Comparison of ENCODE assay signal across 19 cellular contexts in genomic region chr7:138834583-138834982, GRCh38. TPM values are rescaled to one million over a fixed set of nuclear protein-coding genes. Genes with fewer than 3 reads are reported as not detected.
DNase-seq lines count a peak whose midpoint lies in the region; ATAC-seq and TF ChIP-seq lines count a peak whose summit lies in the region.
"Had no signal": no experiment of that assay in that cellular context is flagged by ENCODE, and none has a peak within 500 bp of the region (broad histone marks: within the 10 kb centered on the region; RNA-seq: fewer than 3 reads in every experiment).

No MANE protein-coding gene starts in this region.

- no peak overlapping the region for H3K27ac ChIP-seq in coronary artery
- H3K27ac ChIP-seq: 22Rv1, GM23248 had no signal

- POLR2A ChIA-PET in activated CD4-positive, alpha-beta T cell treated with anti-CD3 and anti-CD28 coated beads for 36 hours (lab: Charles Lee): no interaction called here

- peaks cover 10% of the 10 kb centered on the region for H3K4me1 Mint-ChIP-seq in activated CD4-positive, alpha-beta T cell treated with anti-CD3 and anti-CD28 coated beads for 36 hours
- H3K4me1 Mint-ChIP-seq in activated naive CD4-positive, alpha-beta T cell treated with anti-CD3 and anti-CD28 coated beads for 36 hours (ENCODE audit: low read depth): no peaks in the 10 kb centered on the region
- H3K4me1 Mint-ChIP-seq in central memory CD8-positive, alpha-beta T cell: peaks cover 5% of the 10 kb centered on the region
- H3K4me1 Mint-ChIP-seq in mesothelial cell of epicardium: peaks cover 15% of the 10 kb centered on the region
- H3K4me1 Mint-ChIP-seq: B cell had no signal

- H3K36me3 Mint-ChIP-seq in activated CD4-positive, alpha-beta T cell treated with anti-CD3 and anti-CD28 coated beads for 36 hours (ENCODE audit: low read depth): no peaks in the 10 kb centered on the region
- no peaks in the 10 kb centered on the region for H3K36me3 Mint-ChIP-seq in activated naive CD4-positive, alpha-beta T cell treated with anti-CD3 and anti-CD28 coated beads, Interleukin-2, amount 50 U/mL, for 72 hours
- no peaks in the 10 kb centered on the region for H3K36me3 Mint-ChIP-seq in activated naive CD4-positive, alpha-beta T cell treated with anti-CD3 and anti-CD28 coated beads for 36 hours (ENCODE audit: low read depth)
- H3K36me3 Mint-ChIP-seq in central memory CD8-positive, alpha-beta T cell (ENCODE audit: insufficient read depth): no peaks in the 10 kb centered on the region
- H3K36me3 Mint-ChIP-seq in mesothelial cell of epicardium: peaks cover 22% of the 10 kb centered on the region
- H3K36me3 Mint-ChIP-seq: CD4-positive, CD25-positive, alpha-beta regulatory T cell had no signal

- no peak overlapping the region for H3K27ac Mint-ChIP-seq in activated CD4-positive, alpha-beta T cell treated with anti-CD3 and anti-CD28 coated beads for 36 hours
- H3K27ac Mint-ChIP-seq in activated naive CD4-positive, alpha-beta T cell treated with anti-CD3 and anti-CD28 coated beads, Interleukin-2, amount 50 U/mL, for 72 hours: no peak overlapping the region
- H3K27ac Mint-ChIP-seq in activated naive CD4-positive, alpha-beta T cell treated with anti-CD3 and anti-CD28 coated beads for 36 hours: no peak overlapping the region
- no peak overlapping the region for H3K27ac Mint-ChIP-seq in central memory CD8-positive, alpha-beta T cell (ENCODE audit: low read depth)
- H3K27ac Mint-ChIP-seq in mesothelial cell of epicardium: no peak overlapping the region
- H3K27ac Mint-ChIP-seq: B cell; CD4-positive, CD25-positive, alpha-beta regulatory T cell had no signal

- peak; percentile 91 for ATAC-seq in activated CD4-positive, alpha-beta T cell treated with anti-CD3 and anti-CD28 coated beads for 36 hours
- peak; percentile 67 to 79 for ATAC-seq in activated naive CD4-positive, alpha-beta T cell treated with anti-CD3 and anti-CD28 coated beads, Interleukin-2, amount 50 U/mL, for 72 hours
- peak; percentile 69 for ATAC-seq in HG02870 (IDR thresholded peaks at IDR 0.05; ENCODE audit: unreplicated experiment)
- peak; percentile 43 for ATAC-seq in central memory CD8-positive, alpha-beta T cell (replicated peaks; ENCODE audit: extremely low read depth, poor library complexity, severe bottlenecking)

- H3K27me3 Mint-ChIP-seq in activated CD4-positive, alpha-beta T cell treated with anti-CD3 and anti-CD28 coated beads for 36 hours: peaks cover 15% of the 10 kb centered on the region
- H3K27me3 Mint-ChIP-seq in activated naive CD4-positive, alpha-beta T cell treated with anti-CD3 and anti-CD28 coated beads for 36 hours (ENCODE audit: low read depth): peaks cover 3% of the 10 kb centered on the region
- peaks cover 70% of the 10 kb centered on the region for H3K27me3 Mint-ChIP-seq in central memory CD8-positive, alpha-beta T cell
- no peaks in the 10 kb centered on the region for H3K27me3 Mint-ChIP-seq in mesothelial cell of epicardium (ENCODE audit: low read depth)

- DNase-seq in activated CD4-positive, alpha-beta T cell treated with anti-CD3 and anti-CD28 coated beads for 36 hours: peak; percentile 41
- DNase-seq in activated CD4-positive, alpha-beta T cell treated with anti-CD3 and anti-CD28 coated beads for 4 hours: no peak
- DNase-seq in activated naive CD4-positive, alpha-beta T cell treated with anti-CD3 and anti-CD28 coated beads, Interleukin-2, amount 50 U/mL, for 72 hours (ENCODE audit: low spot score in 2 of 2): no peak
- no peak for DNase-seq in activated naive CD4-positive, alpha-beta T cell treated with anti-CD3 and anti-CD28 coated beads for 36 hours
- no peak for DNase-seq in central memory CD8-positive, alpha-beta T cell (ENCODE audit: low spot score in 2 of 2)
- DNase-seq in mesothelial cell of epicardium (ENCODE audit: low spot score in 2 of 2, unreplicated experiment in 2 of 2) (no peak), coronary artery (ENCODE audit: low spot score) (no peak)
- DNase-seq: CD4-positive, CD25-positive, alpha-beta regulatory T cell; GM23248; HCEC 1CT; NCI-H187; NCI-H69; NK-92 treated with Interleukin-12 subunit alpha and Interleukin-12 subunit beta, amount 100 ng/mL, for 24 hours; OCI-M1 had no signal

- no peaks in the 10 kb centered on the region for H3K9me3 Mint-ChIP-seq in activated CD4-positive, alpha-beta T cell treated with anti-CD3 and anti-CD28 coated beads for 36 hours (ENCODE audit: low read depth)
- H3K9me3 Mint-ChIP-seq in activated naive CD4-positive, alpha-beta T cell treated with anti-CD3 and anti-CD28 coated beads, Interleukin-2, amount 50 U/mL, for 72 hours: no peaks in the 10 kb centered on the region
- no peaks in the 10 kb centered on the region for H3K9me3 Mint-ChIP-seq in activated naive CD4-positive, alpha-beta T cell treated with anti-CD3 and anti-CD28 coated beads for 36 hours
- no peaks in the 10 kb centered on the region for H3K9me3 Mint-ChIP-seq in central memory CD8-positive, alpha-beta T cell
- no peaks in the 10 kb centered on the region for H3K9me3 Mint-ChIP-seq in mesothelial cell of epicardium

- no peak overlapping the region for H3K4me3 Mint-ChIP-seq in activated CD4-positive, alpha-beta T cell treated with anti-CD3 and anti-CD28 coated beads for 36 hours
- H3K4me3 Mint-ChIP-seq in activated naive CD4-positive, alpha-beta T cell treated with anti-CD3 and anti-CD28 coated beads for 36 hours: no peak overlapping the region
- peak overlapping the region; percentile 54 for H3K4me3 Mint-ChIP-seq in central memory CD8-positive, alpha-beta T cell
- H3K4me3 Mint-ChIP-seq in mesothelial cell of epicardium: no peak overlapping the region
- H3K4me3 Mint-ChIP-seq: B cell; CD4-positive, CD25-positive, alpha-beta regulatory T cell had no signal

- CTCF ChIA-PET in activated CD4-positive, alpha-beta T cell treated with anti-CD3 and anti-CD28 coated beads for 36 hours (lab: Charles Lee): no interaction called here
- CTCF ChIA-PET in activated naive CD4-positive, alpha-beta T cell treated with anti-CD3 and anti-CD28 coated beads for 36 hours (lab: Charles Lee): no interaction called here

- TF ChIP-seq CTCF in mesothelial cell of epicardium (IDR thresholded peaks at IDR 0.05; ENCODE audit: unreplicated experiment) (no peak), coronary artery (IDR thresholded peaks at IDR 0.05) (no peak)

- no peak overlapping the region for H3K4me3 ChIP-seq in coronary artery
- H3K4me3 ChIP-seq: GM23248, K562 had no signal

- intact Hi-C loops in activated CD4-positive, alpha-beta T cell treated with anti-CD3 and anti-CD28 coated beads for 36 hours (cut with DNase I, micrococcal nuclease): no loop called here
- intact Hi-C loops in activated naive CD4-positive, alpha-beta T cell treated with anti-CD3 and anti-CD28 coated beads for 36 hours (cut with micrococcal nuclease): no loop called here

RNA-seq across cellular contexts. Expression of gene ATP6V0A4, which starts 36.6 kb away (rescaled TPM):
- total RNA-seq in activated CD4-positive, alpha-beta T cell treated with anti-CD3 and anti-CD28 coated beads for 36 hours: under 1 TPM; 0.19 to 0.32 TPM
- total RNA-seq in activated naive CD4-positive, alpha-beta T cell treated with anti-CD3 and anti-CD28 coated beads, Interleukin-2, amount 50 U/mL, for 72 hours: under 1 TPM in 1 of 2 donors, not detected in 1; 0.33 TPM
- not detected for total RNA-seq in activated naive CD4-positive, alpha-beta T cell treated with anti-CD3 and anti-CD28 coated beads for 36 hours
- 0.56 to 0.73 TPM in 2 of 3 replicates, not detected in the other for total RNA-seq in mesothelial cell of epicardium
- total RNA-seq: B cell; CD4-positive, CD25-positive, alpha-beta regulatory T cell; K562; RPMI7951 had no signal

RNA-seq across cellular contexts. Expression of gene TMEM213, which starts 36.8 kb away (rescaled TPM):
- not detected for total RNA-seq in activated CD4-positive, alpha-beta T cell treated with anti-CD3 and anti-CD28 coated beads for 36 hours
- total RNA-seq in activated naive CD4-positive, alpha-beta T cell treated with anti-CD3 and anti-CD28 coated beads, Interleukin-2, amount 50 U/mL, for 72 hours: under 1 TPM in 1 of 2 donors, not detected in 1; 0.18 TPM
- not detected for total RNA-seq in activated naive CD4-positive, alpha-beta T cell treated with anti-CD3 and anti-CD28 coated beads for 36 hours
- not detected in 3 replicates for total RNA-seq in mesothelial cell of epicardium
- total RNA-seq: B cell; CD4-positive, CD25-positive, alpha-beta regulatory T cell; GM23248; K562; RPMI7951 had no signal
